ENCODE assay signal across 9 cellular contexts in genomic region chr15:76341366-76342045, GRCh38. TPM values are rescaled to one million over a fixed set of nuclear protein-coding genes. Genes with fewer than 3 reads are reported as not detected.
DNase-seq lines count a peak whose midpoint lies in the region; ATAC-seq lines count a peak whose summit lies in the region.
"Had no signal": no experiment of that assay in that cellular context is flagged by ENCODE, and none has a peak within 500 bp of the region (broad histone marks: within the 10 kb centered on the region; RNA-seq: fewer than 3 reads in every experiment).

No MANE protein-coding gene starts in this region.

- H3K79me1 ChIP-seq in mesendoderm (ENCODE audit: low read length), result no peaks in the 10 kb centered on the region

- no peak overlapping the region for H3K4me3 ChIP-seq in mesendoderm (ENCODE audit: low read length)

- no peaks in the 10 kb centered on the region for H3K79me2 ChIP-seq in mesendoderm (ENCODE audit: control insufficient read depth, insufficient read depth, low read length)

- no peak overlapping the region for H3K4ac ChIP-seq in mesendoderm (ENCODE audit: low read depth, low read length)

- peaks cover 11% of the 10 kb centered on the region for H3K4me1 ChIP-seq in mesendoderm (ENCODE audit: control insufficient read depth, low read depth, low read length)

- ATAC-seq in left ventricle myocardium superior, result peak; percentile 13
- ATAC-seq in activated naive CD8-positive, alpha-beta T cell treated with anti-CD3 and anti-CD28 coated beads, Interleukin-2, amount 50 U/mL, for 24 hours, result no peak
- ATAC-seq in HG03571 (IDR thresholded peaks at IDR 0.05; ENCODE audit: unreplicated experiment), result no peak
- ATAC-seq in HG03108 (IDR thresholded peaks at IDR 0.05; ENCODE audit: unreplicated experiment), result no peak

- no peak overlapping the region for H2BK15ac ChIP-seq in mesendoderm (replicated peaks; ENCODE audit: low read depth)

- peaks cover 57% of the 10 kb centered on the region for H3K4me1 Mint-ChIP-seq in activated naive CD8-positive, alpha-beta T cell treated with anti-CD3 and anti-CD28 coated beads, Interleukin-2, amount 50 U/mL, for 24 hours

- no peak overlapping the region for H4K5ac ChIP-seq in mesendoderm (ENCODE audit: low read length)

- WGBS in mesendoderm (ENCODE audit: extremely low coverage, insufficient coverage, low lambda C conversion rate), result no CpG with 5 or more reads among the region's 42 CpGs

- H3K36me3 ChIP-seq in mesendoderm (ENCODE audit: control insufficient read depth, insufficient read depth, low read length), result no peaks in the 10 kb centered on the region
- H3K36me3 ChIP-seq: tibial nerve had no signal

- H4K8ac ChIP-seq in mesendoderm (ENCODE audit: low read depth, low read length), result no peak overlapping the region

- intact Hi-C loops in left ventricle myocardium superior (cut with micrococcal nuclease), result no loop called here
- intact Hi-C loops in cardiac septum (cut with DNase I), result no loop called here

- no peak overlapping the region for H2BK5ac ChIP-seq in mesendoderm (ENCODE audit: low read length)

- peak overlapping the region; percentile 59 for H3K56ac ChIP-seq in mesendoderm (ENCODE audit: low read length)

- no peak overlapping the region for H3K23ac ChIP-seq in mesendoderm (ENCODE audit: low read length)

- no peak overlapping the region for H2BK120ac ChIP-seq in mesendoderm (ENCODE audit: low read depth, low read length)

- no peaks in the 10 kb centered on the region for H3K36me3 Mint-ChIP-seq in activated naive CD8-positive, alpha-beta T cell treated with anti-CD3 and anti-CD28 coated beads, Interleukin-2, amount 50 U/mL, for 24 hours (ENCODE audit: low read depth)

- no peak overlapping the region for H3K27ac ChIP-seq in mesendoderm (ENCODE audit: low read depth, low read length)
- H3K27ac ChIP-seq: tibial nerve had no signal

- H3K4me2 ChIP-seq in mesendoderm (ENCODE audit: low read length), result peak overlapping the region; percentile 6

- H3K9me3 Mint-ChIP-seq in activated naive CD8-positive, alpha-beta T cell treated with anti-CD3 and anti-CD28 coated beads, Interleukin-2, amount 50 U/mL, for 24 hours, result no peaks in the 10 kb centered on the region

- H3K4me3 Mint-ChIP-seq in activated naive CD8-positive, alpha-beta T cell treated with anti-CD3 and anti-CD28 coated beads, Interleukin-2, amount 50 U/mL, for 24 hours, result peak overlapping the region; percentile 57

- no peak overlapping the region for H3K27ac Mint-ChIP-seq in activated naive CD8-positive, alpha-beta T cell treated with anti-CD3 and anti-CD28 coated beads, Interleukin-2, amount 50 U/mL, for 24 hours

- H2AK5ac ChIP-seq in mesendoderm (ENCODE audit: low read length), result no peak overlapping the region

- no peak overlapping the region for H3K9ac ChIP-seq in mesendoderm (ENCODE audit: low read length)

- H3K18ac ChIP-seq in mesendoderm (ENCODE audit: low read length), result no peak overlapping the region

- H3K27me3 ChIP-seq in mesendoderm (ENCODE audit: insufficient read depth, low read length, poor library complexity), result peaks cover 67% of the 10 kb centered on the region

- peaks cover 78% of the 10 kb centered on the region for H3K27me3 Mint-ChIP-seq in activated naive CD8-positive, alpha-beta T cell treated with anti-CD3 and anti-CD28 coated beads, Interleukin-2, amount 50 U/mL, for 24 hours

- no peak for DNase-seq in left ventricle myocardium superior
- DNase-seq in cardiac septum (ENCODE audit: low spot score), result no peak
- DNase-seq in activated naive CD8-positive, alpha-beta T cell treated with anti-CD3 and anti-CD28 coated beads, Interleukin-2, amount 50 U/mL, for 24 hours, result peak; percentile 17
- peak; percentile 33 for DNase-seq in mesendoderm
- DNase-seq in globus pallidus (ENCODE audit: low spot score), result no peak
- DNase-seq in T1000 (lab: John Stamatoyannopoulos, UW), result no peak

RNA-seq across cellular contexts. Expression of gene ISL2, which starts 4.9 kb away (rescaled TPM):
- total RNA-seq in left ventricle myocardium superior (not detected), cardiac septum (not detected)
- polyA plus RNA-seq in mesendoderm (2013, experiment 1 of 2), result 0.49 TPM
- 0.41 TPM for polyA plus RNA-seq in mesendoderm (2013, experiment 2 of 2)
- total RNA-seq: tibial nerve had no signal

RNA-seq across cellular contexts. Expression of gene ETFA, which starts 30.2 kb away (rescaled TPM):
- total RNA-seq in left ventricle myocardium superior, result 497 TPM
- 351 TPM for total RNA-seq in cardiac septum
- polyA plus RNA-seq in mesendoderm (2013, experiment 1 of 2), result 46.7 TPM
- polyA plus RNA-seq in mesendoderm (2013, experiment 2 of 2), result 47.7 TPM

Comparison
In these comparisons a context has a peak if more than half of its experiments do, and no peak if none do; other contexts are left out.
1. DNase-seq: peak in activated naive CD8-positive, alpha-beta T cell treated with anti-CD3 and anti-CD28 coated beads, Interleukin-2, amount 50 U/mL, for 24 hours (single experiment) and mesendoderm (single experiment); none in left ventricle myocardium superior (single experiment), cardiac septum (single experiment), globus pallidus (single experiment) and T1000 (single experiment).